In the genomic region with DNA sequence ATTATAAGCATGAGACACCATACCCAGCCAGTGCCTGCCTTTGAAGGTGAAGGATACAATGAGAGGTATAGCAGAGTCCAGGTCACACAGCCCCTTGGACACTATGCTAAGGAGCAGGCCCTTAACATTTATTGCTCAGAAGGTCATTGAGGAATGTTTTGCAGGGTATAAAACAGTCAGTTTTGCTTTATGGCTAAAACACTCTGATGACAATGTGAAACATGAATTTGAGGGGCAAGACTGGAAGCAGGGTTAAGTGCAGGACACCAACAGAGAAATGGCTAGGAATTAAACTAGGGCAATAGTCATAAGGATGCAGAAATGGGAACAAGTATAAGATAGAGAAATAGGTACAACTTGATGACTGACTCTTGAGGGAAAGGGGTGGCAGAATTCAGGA, we compare ENCODE assay signal across 24 cellular contexts.
DNase-seq lines count a peak whose midpoint lies in the region; ATAC-seq, FAIRE-seq and TF ChIP-seq lines count a peak whose summit lies in the region.
"Had no signal": no experiment of that assay in that cellular context is flagged by ENCODE, and none has a peak within 500 bp of the region (broad histone marks: within the 10 kb centered on the region; RNA-seq: fewer than 3 reads in every experiment).

No MANE protein-coding gene starts in this region.

- dilution Hi-C loops in endothelial cell of umbilical vein (cut with MboI; ENCODE audit: extremely low pct_ligation_motif_present, low sequenced_read_pairs): no loop called here

- H3K27me3 ChIP-seq in endothelial cell of umbilical vein (ENCODE audit: control insufficient read depth in 2 of 2, insufficient read depth in 2 of 2, low read length in 2 of 2): peaks cover 2% of the 10 kb centered on the region in 2 experiments
- H3K27me3 ChIP-seq: BE2C; BLaER1 treated with 17β-estradiol and CSF1 and Interleukin-3, amounts not matched to agents 10 nM and 100 nM had no signal

- H3K4me1 ChIP-seq in OCI-LY7 (ENCODE audit: insufficient read depth, low read length, poor library complexity, severe bottlenecking) (no peaks in the 10 kb centered on the region), endothelial cell of umbilical vein (ENCODE audit: control insufficient read depth, extremely low read depth, insufficient read depth, low read length) (no peaks in the 10 kb centered on the region)
- H3K4me1 ChIP-seq: A549, BE2C had no signal

- H3K4me2 ChIP-seq in OCI-LY7 (ENCODE audit: low read length) (no peak overlapping the region), endothelial cell of umbilical vein (ENCODE audit: insufficient read depth, low read length) (no peak overlapping the region)
- H3K4me2 ChIP-seq: A549; BLaER1 treated with 17β-estradiol and CSF1 and Interleukin-3, amounts not matched to agents 10 nM and 100 nM; GM23338 had no signal

- ATAC-seq in HG03025 (IDR thresholded peaks at IDR 0.05; ENCODE audit: low FRiP score, unreplicated experiment): no peak
- ATAC-seq: A549, GM12878, GM23338, HCT116 had no signal

- TF ChIP-seq CTCF in OCI-LY7 (conservative IDR thresholded peaks at IDR 0.05; ENCODE audit: low read length): no peak
- no peak for TF ChIP-seq CTCF in endothelial cell of umbilical vein (IDR thresholded peaks at IDR 0.05; ENCODE audit: extremely low read depth in 1 of 2, insufficient read depth in 1 of 2, low read depth in 1 of 2, low read length in 2 of 2)
- no peak for TF ChIP-seq CTCF in HFFc6 (IDR thresholded peaks at IDR 0.05)

- no peak overlapping the region for H3K27ac ChIP-seq in OCI-LY7 (ENCODE audit: low read depth, low read length, poor library complexity, severe bottlenecking)
- H3K27ac ChIP-seq in endothelial cell of umbilical vein (ENCODE audit: insufficient read depth, low read depth, low read length): no peak overlapping the region
- H3K27ac ChIP-seq: A549; BLaER1 treated with 17β-estradiol and CSF1 and Interleukin-3, amounts not matched to agents 10 nM and 100 nM had no signal

- no peaks in the 10 kb centered on the region for H3K79me2 ChIP-seq in OCI-LY7 (ENCODE audit: insufficient read depth, low read depth, low read length)
- no peaks in the 10 kb centered on the region for H3K79me2 ChIP-seq in endothelial cell of umbilical vein (ENCODE audit: control insufficient read depth, insufficient read depth, low read length)

- no peak overlapping the region for H3K4me3 Mint-ChIP-seq in T-helper 2 cell treated with Interferon-gamma antibody and Interleukin-4, amounts not matched to agents 5 μg/mL and 100 μg/mL, for 36 hours
- no peak overlapping the region for H3K4me3 Mint-ChIP-seq in HFFc6
- H3K4me3 Mint-ChIP-seq: CD14-positive monocyte; CD4-positive, alpha-beta T cell; GM23338; H9 had no signal

- H4K20me1 ChIP-seq in OCI-LY7 (ENCODE audit: insufficient read depth, low read length) (no peaks in the 10 kb centered on the region), endothelial cell of umbilical vein (replicated peaks; ENCODE audit: control insufficient read depth, extremely low read depth, insufficient read depth, low read length) (no peaks in the 10 kb centered on the region)
- H4K20me1 ChIP-seq: BLaER1 treated with 17β-estradiol and CSF1 and Interleukin-3, amounts not matched to agents 10 nM and 100 nM had no signal

- peaks cover 9% of the 10 kb centered on the region for H3K9me3 Mint-ChIP-seq in T-helper 2 cell treated with Interferon-gamma antibody and Interleukin-4, amounts not matched to agents 5 μg/mL and 100 μg/mL, for 36 hours
- peaks cover 11% of the 10 kb centered on the region for H3K9me3 Mint-ChIP-seq in HFFc6

- DNase-seq in EL: peak; percentile 8
- DNase-seq in OCI-LY7 (ENCODE audit: low spot score): peak; percentile 9
- DNase-seq in endothelial cell of umbilical vein (ENCODE audit: low read depth, low spot score): no peak
- DNase-seq in T-helper 2 cell treated with Interferon-gamma antibody and Interleukin-4, amounts not matched to agents 5 μg/mL and 100 μg/mL, for 36 hours (ENCODE audit: low spot score): no peak
- no peak for DNase-seq in HFFc6
- no peak for DNase-seq in activated naive CD4-positive, alpha-beta T cell treated with anti-CD3 and anti-CD28 coated beads, Interleukin-2, amount 50 U/mL, for 16 hours
- DNase-seq: 8988T; ACHN; AML-193; BE2C; CD4-positive, alpha-beta T cell; CD8-positive, alpha-beta memory T cell; DMS53; DMS79 treated with DMSO at 0.1 percent for 48 hours; GDM1; H9 had no signal

- FAIRE-seq in endothelial cell of umbilical vein (lab: Jason Lieb, UNC): peak; percentile 4
- FAIRE-seq: A549, GM12878, GM18507 had no signal

- H3K4me3 ChIP-seq in OCI-LY7 (ENCODE audit: low read depth, low read length, poor library complexity, severe bottlenecking) (no peak overlapping the region), endothelial cell of umbilical vein (replicated peaks in 1 of 3; ENCODE audit: insufficient read depth in 1 of 3, low read depth in 1 of 3, low read length in 3 of 3) (no peak overlapping the region)
- H3K4me3 ChIP-seq: A549, GM12878, GM23338 had no signal

- H3K9me3 ChIP-seq in OCI-LY7 (ENCODE audit: low read length) (peaks cover 11% of the 10 kb centered on the region; the same call in 1 of the 2 replicates), endothelial cell of umbilical vein (replicated peaks; ENCODE audit: control insufficient read depth, insufficient read depth, low read length) (no peaks in the 10 kb centered on the region)
- H3K9me3 ChIP-seq: BE2C had no signal

- H3K4me1 Mint-ChIP-seq in T-helper 2 cell treated with Interferon-gamma antibody and Interleukin-4, amounts not matched to agents 5 μg/mL and 100 μg/mL, for 36 hours (ENCODE audit: low read depth): no peaks in the 10 kb centered on the region
- peaks cover 19% of the 10 kb centered on the region for H3K4me1 Mint-ChIP-seq in HFFc6 (ENCODE audit: low read depth)
- H3K4me1 Mint-ChIP-seq: CD14-positive monocyte; CD8-positive, alpha-beta memory T cell; GM23338; H9 had no signal

- no peak overlapping the region for H3K9ac ChIP-seq in endothelial cell of umbilical vein (replicated peaks; ENCODE audit: extremely low read depth, insufficient read depth, low read length)
- H3K9ac ChIP-seq: BLaER1 treated with 17β-estradiol and CSF1 and Interleukin-3, amounts not matched to agents 10 nM and 100 nM had no signal

- H3K27ac Mint-ChIP-seq in T-helper 2 cell treated with Interferon-gamma antibody and Interleukin-4, amounts not matched to agents 5 μg/mL and 100 μg/mL, for 36 hours: no peak overlapping the region
- no peak overlapping the region for H3K27ac Mint-ChIP-seq in HFFc6
- H3K27ac Mint-ChIP-seq: CD14-positive monocyte; CD4-positive, alpha-beta T cell; CD8-positive, alpha-beta memory T cell; GM23338; H9 had no signal

- CTCF ChIA-PET in OCI-LY7 (lab: Charles Lee; ENCODE audit: unreplicated experiment) (no interaction called here), endothelial cell of umbilical vein (lab: Charles Lee) (no interaction called here)

- POLR2A ChIA-PET in OCI-LY7 (lab: Charles Lee) (interaction anchor here (1.0 kb wide), 1 partner anchor 8 kb away, joined by 4 read pairs; no protein-coding TSS in a partner anchor), endothelial cell of umbilical vein (lab: Charles Lee) (no interaction called here)

- intact Hi-C loops in OCI-LY7 (cut with micrococcal nuclease; ENCODE audit: unreplicated experiment): no loop called here
- intact Hi-C loops in endothelial cell of umbilical vein (cut with micrococcal nuclease): no loop called here

- H3K36me3 Mint-ChIP-seq in T-helper 2 cell treated with Interferon-gamma antibody and Interleukin-4, amounts not matched to agents 5 μg/mL and 100 μg/mL, for 36 hours (ENCODE audit: low read depth): no peaks in the 10 kb centered on the region
- peaks cover 6% of the 10 kb centered on the region for H3K36me3 Mint-ChIP-seq in HFFc6 (ENCODE audit: low read depth)
- H3K36me3 Mint-ChIP-seq: CD14-positive monocyte had no signal

- H3K9me2 ChIP-seq in OCI-LY7 (ENCODE audit: insufficient read depth, low read length): no peaks in the 10 kb centered on the region

- no peak for TF ChIP-seq POLR2A in endothelial cell of umbilical vein (IDR thresholded peaks at IDR 0.05; ENCODE audit: low read depth, low read length)

- no TSS peak for BruUV-seq in OCI-LY7 (replicated peaks; lab: Mats Ljungman, UMichigan)
- no TSS peak for BruUV-seq in endothelial cell of umbilical vein (replicated peaks; lab: Mats Ljungman, UMichigan)

- no peaks in the 10 kb centered on the region for H3K27me3 Mint-ChIP-seq in T-helper 2 cell treated with Interferon-gamma antibody and Interleukin-4, amounts not matched to agents 5 μg/mL and 100 μg/mL, for 36 hours (ENCODE audit: low read depth)
- H3K27me3 Mint-ChIP-seq in HFFc6 (ENCODE audit: insufficient read depth): no peaks in the 10 kb centered on the region; the same call in 1 of the 2 replicates

- no peaks in the 10 kb centered on the region for H3K9me1 ChIP-seq in endothelial cell of umbilical vein (replicated peaks; ENCODE audit: control insufficient read depth, extremely low read depth, insufficient read depth, low read length)

- H2AFZ ChIP-seq in OCI-LY7 (ENCODE audit: low read length) (no peak overlapping the region), endothelial cell of umbilical vein (ENCODE audit: low read depth, low read length) (no peak overlapping the region)
- H2AFZ ChIP-seq: GM23338 had no signal

- H3K36me3 ChIP-seq in OCI-LY7 (ENCODE audit: insufficient read depth, low read length) (no peaks in the 10 kb centered on the region; the same call in 1 of the 2 replicates), endothelial cell of umbilical vein (ENCODE audit: control insufficient read depth in 2 of 2, extremely low read depth in 1 of 2, insufficient read depth in 2 of 2, low read length in 2 of 2) (no peaks in the 10 kb centered on the region)
- H3K36me3 ChIP-seq: BE2C had no signal

TF ChIP-seq in endothelial cell of umbilical vein, 7 proteins besides CTCF, POLR2A, EP300 and RAD21:
- TF ChIP-seq POLR2AphosphoS5 (IDR thresholded peaks at IDR 0.05; ENCODE audit: insufficient read depth, low read depth, low read length): no peak
- TF ChIP-seq, protein P1, sequence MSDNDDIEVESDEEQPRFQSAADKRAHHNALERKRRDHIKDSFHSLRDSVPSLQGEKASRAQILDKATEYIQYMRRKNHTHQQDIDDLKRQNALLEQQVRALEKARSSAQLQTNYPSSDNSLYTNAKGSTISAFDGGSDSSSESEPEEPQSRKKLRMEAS (IDR thresholded peaks at IDR 0.05; ENCODE audit: insufficient read depth, insufficient read length): no peak
- no peak for TF ChIP-seq GATA2 (IDR thresholded peaks at IDR 0.05; ENCODE audit: insufficient read depth, insufficient read length, low read depth, low read length)
- TF ChIP-seq JUN (IDR thresholded peaks at IDR 0.05; ENCODE audit: borderline replicate concordance, insufficient read depth, insufficient read length, low read depth): no peak
- no peak for TF ChIP-seq FOS (IDR thresholded peaks at IDR 0.05; ENCODE audit: borderline replicate concordance, insufficient read depth, low read length)
- TF ChIP-seq EZH2 (IDR thresholded peaks at IDR 0.05; ENCODE audit: borderline replicate concordance, low read depth, low read length, severe bottlenecking): no peak
- no peak for TF ChIP-seq MYC (IDR thresholded peaks at IDR 0.05; ENCODE audit: low read depth, low read length)

Comparison
In these comparisons a context has a peak if more than half of its experiments do, and no peak if none do; other contexts are left out.
1. DNase-seq: peak in EL (single experiment) and OCI-LY7 (single experiment); none in endothelial cell of umbilical vein (single experiment), T-helper 2 cell treated with Interferon-gamma antibody and Interleukin-4, amounts not matched to agents 5 μg/mL and 100 μg/mL, for 36 hours (single experiment), HFFc6 (single experiment) and activated naive CD4-positive, alpha-beta T cell treated with anti-CD3 and anti-CD28 coated beads, Interleukin-2, amount 50 U/mL, for 16 hours (single experiment).